Comparison of ENCODE assay signal across 15 cellular contexts in genomic region chr16:77435240-77435819, GRCh38. TPM values are rescaled to one million over a fixed set of nuclear protein-coding genes. Genes with fewer than 3 reads are reported as not detected.
A peak's percentile ranks its signal among the peaks of the same experiment; 100 is the strongest.
DNase-seq lines count a peak whose midpoint lies in the region; ATAC-seq and TF ChIP-seq lines count a peak whose summit lies in the region.
"Had no signal": no experiment of that assay in that cellular context is flagged by ENCODE, and none has a peak within 500 bp of the region (broad histone marks: within the 10 kb centered on the region; RNA-seq: fewer than 3 reads in every experiment).

No MANE protein-coding gene starts in this region.

- H3K14ac ChIP-seq in trophoblast cell (ENCODE audit: low read length) = peak overlapping the region; percentile 52

- intact Hi-C loops in left colon (cut with DNase I, micrococcal nuclease) = no loop called here
- intact Hi-C loops in PC-9 (cut with micrococcal nuclease; ENCODE audit: unreplicated experiment) = no loop called here
- intact Hi-C loops in posterior vena cava (cut with DNase I) = no loop called here

- H3K27me3 Mint-ChIP-seq in GM23338 (ENCODE audit: insufficient read depth, low read depth, poor library complexity) = peaks cover 28% of the 10 kb centered on the region

- H3K9me2 ChIP-seq in GM23338 (ENCODE audit: insufficient read depth) (no peaks in the 10 kb centered on the region), PC-9 (ENCODE audit: insufficient read depth) (no peaks in the 10 kb centered on the region)

- H4K12ac ChIP-seq in trophoblast cell (ENCODE audit: low read depth, low read length) = peak overlapping the region; percentile 2

- H3K79me1 ChIP-seq in trophoblast cell (ENCODE audit: low read length) = peaks cover 26% of the 10 kb centered on the region

- H3K4me3 ChIP-seq in GM23338 (peak overlapping the region; percentile 76), WERI-Rb-1 (ENCODE audit: low read depth, low read length) (peak overlapping the region; percentile 43; the same call in 1 of the 2 replicates), iPS DF 6.9 (ENCODE audit: low read length) (peak overlapping the region; percentile 51; the same call in 1 of the 2 replicates), trophoblast cell (ENCODE audit: low read depth, low read length) (peak overlapping the region; percentile 96), PC-9 (no peak overlapping the region)
- H3K4me3 ChIP-seq: SK-N-MC had no signal

- H3K36me3 Mint-ChIP-seq in GM23338 (ENCODE audit: low read depth) = no peaks in the 10 kb centered on the region
- H3K36me3 Mint-ChIP-seq: activated CD4-positive, alpha-beta memory T cell treated with anti-CD3 and anti-CD28 coated beads for 36 hours had no signal

- peaks cover 18% of the 10 kb centered on the region for H3K4me1 Mint-ChIP-seq in GM23338

- H2AFZ ChIP-seq in GM23338 = peak overlapping the region; percentile 96
- no peak overlapping the region for H2AFZ ChIP-seq in trophoblast cell (ENCODE audit: insufficient read depth, low read length, poor library complexity)
- H2AFZ ChIP-seq in PC-9 = no peak overlapping the region

- H3K27me3 ChIP-seq in GM23338 (ENCODE audit: insufficient read depth) (peaks cover 57% of the 10 kb centered on the region), WERI-Rb-1 (ENCODE audit: insufficient read depth, low read depth, severe bottlenecking) (peaks cover 57% of the 10 kb centered on the region), iPS DF 6.9 (ENCODE audit: control insufficient read depth, insufficient read depth, low read length) (peaks cover 16% of the 10 kb centered on the region), trophoblast cell (ENCODE audit: insufficient read depth, low read length) (no peaks in the 10 kb centered on the region), PC-9 (ENCODE audit: insufficient read depth, low read depth) (peaks cover 82% of the 10 kb centered on the region)

- H3K23ac ChIP-seq in trophoblast cell (ENCODE audit: low read length) = no peak overlapping the region

- H3K4me3 Mint-ChIP-seq in GM23338 = peak overlapping the region; percentile 72
- H3K4me3 Mint-ChIP-seq: activated CD4-positive, alpha-beta memory T cell treated with anti-CD3 and anti-CD28 coated beads for 36 hours; stimulated activated naive CD8-positive, alpha-beta T cell treated with anti-CD3 and anti-CD28 coated beads, Interleukin-15, Interleukin-2, amounts not matched to agents 100 ng/mL and 50 ng/mL, for 24 hours had no signal

- H4K91ac ChIP-seq in trophoblast cell (ENCODE audit: low read depth, low read length) = peak overlapping the region; percentile 28

- H3K27ac ChIP-seq in GM23338 (ENCODE audit: low read depth) = no peak overlapping the region
- no peak overlapping the region for H3K27ac ChIP-seq in WERI-Rb-1
- no peak overlapping the region for H3K27ac ChIP-seq in iPS DF 6.9 (ENCODE audit: low read length)
- H3K27ac ChIP-seq in trophoblast cell (ENCODE audit: low read depth, low read length) = peak overlapping the region; percentile 91
- no peak overlapping the region for H3K27ac ChIP-seq in PC-9
- H3K27ac ChIP-seq: epithelial cell of prostate, SK-N-MC had no signal

- peak; percentile 17 for ATAC-seq in GM23338
- no peak for ATAC-seq in left colon
- no peak for ATAC-seq in HG03378 (IDR thresholded peaks at IDR 0.05; ENCODE audit: unreplicated experiment)

- POLR2A ChIA-PET in PC-9 (lab: Charles Lee; ENCODE audit: unreplicated experiment) = no interaction called here

- H3K9ac ChIP-seq in trophoblast cell (ENCODE audit: low read length) = peak overlapping the region; percentile 60

- no peaks in the 10 kb centered on the region for H3K36me3 ChIP-seq in GM23338 (ENCODE audit: insufficient read depth)
- H3K36me3 ChIP-seq in WERI-Rb-1 = no peaks in the 10 kb centered on the region
- H3K36me3 ChIP-seq in iPS DF 6.9 (ENCODE audit: control insufficient read depth, insufficient read depth, low read length) = no peaks in the 10 kb centered on the region
- H3K36me3 ChIP-seq in trophoblast cell (ENCODE audit: control insufficient read depth in 1 of 2, insufficient read depth in 2 of 2, low read length in 2 of 2) = peaks cover 6 to 7% of the 10 kb centered on the region in 2 experiments
- H3K36me3 ChIP-seq in PC-9 (ENCODE audit: low read depth) = no peaks in the 10 kb centered on the region

- H3K4ac ChIP-seq in trophoblast cell (ENCODE audit: low read depth, low read length) = no peak overlapping the region

- peak overlapping the region; percentile 25 for H2BK120ac ChIP-seq in trophoblast cell (ENCODE audit: insufficient read depth, low read length, poor library complexity)

- no TSS peak for BruUV-seq in PC-9 (replicated peaks; lab: Mats Ljungman, UMichigan)

- H2AK5ac ChIP-seq in trophoblast cell (ENCODE audit: low read length) = no peak overlapping the region

- DNase-seq in GM23338 (ENCODE audit: low spot score) (peak; percentile 40), WERI-Rb-1 (no peak), iPS DF 6.9 (ENCODE audit: low read depth, low spot score) (no peak), trophoblast cell (no peak), left colon (no peak), PC-9 (no peak), posterior vena cava (ENCODE audit: low spot score) (no peak)
- DNase-seq: activated CD4-positive, alpha-beta memory T cell treated with anti-CD3 and anti-CD28 coated beads for 36 hours; MV-4-11 had no signal

- H3K9me3 Mint-ChIP-seq in GM23338 = no peaks in the 10 kb centered on the region
- H3K9me3 Mint-ChIP-seq: activated CD4-positive, alpha-beta memory T cell treated with anti-CD3 and anti-CD28 coated beads for 36 hours; stimulated activated naive CD8-positive, alpha-beta T cell treated with anti-CD3 and anti-CD28 coated beads, Interleukin-15, Interleukin-2, amounts not matched to agents 100 ng/mL and 50 ng/mL, for 24 hours had no signal

- CTCF ChIA-PET in PC-9 (lab: Charles Lee) = no interaction called here

- peak overlapping the region; percentile 51 for H3K18ac ChIP-seq in trophoblast cell (ENCODE audit: low read length)

- WGBS in iPS DF 6.9 (ENCODE audit: insufficient coverage, insufficient read length) = no CpG with 5 or more reads among the region's 23 CpGs
- no CpG with 5 or more reads among the region's 23 CpGs for WGBS in trophoblast cell (ENCODE audit: extremely low coverage, insufficient coverage, insufficient read length)

- TF ChIP-seq CTCF in GM23338 (conservative IDR thresholded peaks at IDR 0.05; ENCODE audit: low read depth in 2 of 2) (no peak), WERI-Rb-1 (IDR thresholded peaks at IDR 0.05; ENCODE audit: low read depth, low read length) (no peak), PC-9 (conservative IDR thresholded peaks at IDR 0.05) (no peak)

- H3K4me1 ChIP-seq in GM23338 (ENCODE audit: insufficient read depth) (peaks cover 26% of the 10 kb centered on the region), iPS DF 6.9 (ENCODE audit: control insufficient read depth, insufficient read depth, low read length) (no peaks in the 10 kb centered on the region; the same call in 1 of the 2 replicates), trophoblast cell (ENCODE audit: control insufficient read depth in 1 of 2, insufficient read depth in 2 of 2, low read length in 2 of 2) (peaks cover 13 to 21% of the 10 kb centered on the region in 2 experiments), PC-9 (replicated peaks; ENCODE audit: insufficient read depth) (no peaks in the 10 kb centered on the region)

- no peak overlapping the region for H2BK12ac ChIP-seq in trophoblast cell (ENCODE audit: low read length)

- H3K9me3 ChIP-seq in WERI-Rb-1 (ENCODE audit: severe bottlenecking) (no peaks in the 10 kb centered on the region), iPS DF 6.9 (ENCODE audit: control insufficient read depth, insufficient read depth, low read length) (no peaks in the 10 kb centered on the region), trophoblast cell (ENCODE audit: insufficient read depth, low read depth, low read length) (no peaks in the 10 kb centered on the region), PC-9 (ENCODE audit: insufficient read depth, low read depth) (no peaks in the 10 kb centered on the region)

- peak overlapping the region; percentile 37 for H4K8ac ChIP-seq in trophoblast cell (ENCODE audit: low read depth, low read length)

- H3K27ac Mint-ChIP-seq in GM23338 = no peak overlapping the region
- H3K27ac Mint-ChIP-seq: activated CD4-positive, alpha-beta memory T cell treated with anti-CD3 and anti-CD28 coated beads for 36 hours; stimulated activated naive CD8-positive, alpha-beta T cell treated with anti-CD3 and anti-CD28 coated beads, Interleukin-15, Interleukin-2, amounts not matched to agents 100 ng/mL and 50 ng/mL, for 24 hours had no signal

- H3K4me2 ChIP-seq in GM23338 = peak overlapping the region; percentile 93
- H3K4me2 ChIP-seq in trophoblast cell (ENCODE audit: low read length) = peak overlapping the region; percentile 89
- no peak overlapping the region for H3K4me2 ChIP-seq in PC-9

- no peaks in the 10 kb centered on the region for H4K20me1 ChIP-seq in GM23338 (replicated peaks; ENCODE audit: insufficient read depth)
- no peaks in the 10 kb centered on the region for H4K20me1 ChIP-seq in PC-9 (ENCODE audit: insufficient read depth)

- H3K79me2 ChIP-seq in GM23338 (replicated peaks; ENCODE audit: insufficient read depth) (no peaks in the 10 kb centered on the region), trophoblast cell (ENCODE audit: control insufficient read depth, insufficient read depth, low read length, poor library complexity) (peaks cover 13% of the 10 kb centered on the region), PC-9 (ENCODE audit: low read depth) (no peaks in the 10 kb centered on the region)

- H3F3A ChIP-seq in GM23338 (replicated peaks; ENCODE audit: low read depth) (0 out of 2 replicates have a peak, but pooled peaks cover 5% of the 10 kb centered on the region), PC-9 (ENCODE audit: insufficient read depth, low read depth) (no peaks in the 10 kb centered on the region)

- peak overlapping the region; percentile 52 for H2BK5ac ChIP-seq in trophoblast cell (ENCODE audit: low read depth, low read length, poor library complexity)

TF ChIP-seq in GM23338, 12 proteins besides CTCF, POLR2A, EP300 and RAD21:
- no peak for TF ChIP-seq ZNF114 (CRISPR knock-in tag; IDR thresholded peaks at IDR 0.05)

RNA-seq across cellular contexts. Expression of gene ADAMTS18, which starts 0.5 kb away (rescaled TPM):
- total RNA-seq in GM23338 (2014; rRNA removed; shearing (Covaris generic)) = 0.90 TPM in 1 of 2 replicates, not detected in the other
- polyA plus RNA-seq in GM23338 (2016; fragmentation: Nextera tagmentation; extraction: Ambion mirVana) = 0.10 and 0.15 TPM in 2 replicates
- 54.3 and 56.8 TPM in 2 replicates for polyA plus RNA-seq in trophoblast cell (2013)
- total RNA-seq in left colon = under 1 TPM in 1 of 2 donors, not detected in 1; 0.34 TPM
- not detected in 2 replicates for total RNA-seq in PC-9 (2021)
- 1 to 10 TPM in 1 of 2 donors, under 1 TPM in 1; 0.79 to 1.0 TPM for total RNA-seq in posterior vena cava
- total RNA-seq: activated CD4-positive, alpha-beta memory T cell treated with anti-CD3 and anti-CD28 coated beads for 36 hours; chondrocyte; OCI-LY7 had no signal
